ENCODE assay signal across 25 cellular contexts in the genomic region with DNA sequence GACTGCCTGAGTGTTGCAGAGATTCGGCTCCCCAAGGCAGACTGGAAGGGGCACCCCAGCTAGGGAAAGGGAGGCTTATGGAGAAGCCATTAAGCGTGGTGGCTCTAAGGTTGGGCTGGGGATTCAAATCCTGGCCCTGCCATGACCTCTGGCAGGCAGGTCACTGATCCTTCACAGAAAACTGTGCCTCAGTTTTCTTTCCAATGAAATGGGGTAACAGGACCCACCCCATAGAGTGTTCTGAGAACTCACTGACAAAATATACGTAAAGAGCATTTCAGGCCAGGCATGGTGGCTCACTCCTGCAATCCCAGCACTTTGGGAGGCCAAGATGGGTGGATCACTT. TPM values are rescaled to one million over a fixed set of nuclear protein-coding genes. Genes with fewer than 3 reads are reported as not detected.
DNase-seq lines count a peak whose midpoint lies in the region; FAIRE-seq and TF ChIP-seq lines count a peak whose summit lies in the region.
"Had no signal": no experiment of that assay in that cellular context is flagged by ENCODE, and none has a peak within 500 bp of the region (broad histone marks: within the 10 kb centered on the region; RNA-seq: fewer than 3 reads in every experiment).

No MANE protein-coding gene starts in this region.

- no peak overlapping the region for H4K91ac ChIP-seq in H9 (ENCODE audit: insufficient read length, low read depth, low read length)
- no peak overlapping the region for H4K91ac ChIP-seq in mesenchymal stem cell (ENCODE audit: low read length)

- no peak overlapping the region for H4K5ac ChIP-seq in H9 (ENCODE audit: insufficient read length, low read depth, low read length)

- no peaks in the 10 kb centered on the region for H3K27me3 ChIP-seq in H9 (ENCODE audit: insufficient read depth, low read length)
- peaks cover 0 to 4% of the 10 kb centered on the region in 2 experiments for H3K27me3 ChIP-seq in mesenchymal stem cell (ENCODE audit: control insufficient read depth in 1 of 2, insufficient read depth in 1 of 2, low read length in 2 of 2)
- no peaks in the 10 kb centered on the region for H3K27me3 ChIP-seq in stomach
- H3K27me3 ChIP-seq in MM.1S (replicated peaks; ENCODE audit: insufficient read depth, low read length) = no peaks in the 10 kb centered on the region; the same call in 1 of the 2 replicates
- H3K27me3 ChIP-seq: heart left ventricle, SJCRH30 had no signal

- no peak overlapping the region for H3T11ph ChIP-seq in H9 (ENCODE audit: low read length)

- H2BK5ac ChIP-seq in H9 (ENCODE audit: insufficient read length, low read length) (no peak overlapping the region), mesenchymal stem cell (ENCODE audit: low read depth, low read length, poor library complexity, severe bottlenecking) (no peak overlapping the region)

- H4K20me1 ChIP-seq in H9 (ENCODE audit: control insufficient read depth, insufficient read depth, insufficient read length) = no peaks in the 10 kb centered on the region
- H4K20me1 ChIP-seq in MM.1S (ENCODE audit: insufficient read depth, low read length) = no peaks in the 10 kb centered on the region

- H3K4me3 Mint-ChIP-seq in H9 = no peak overlapping the region
- H3K4me3 Mint-ChIP-seq in endothelial cell (ENCODE audit: unreplicated experiment) = no peak overlapping the region
- H3K4me3 Mint-ChIP-seq: activated B cell treated with CpG ODN at 0.5 μM for 24 hours; activated naive CD8-positive, alpha-beta T cell treated with anti-CD3 and anti-CD28 coated beads for 36 hours; CD4-positive, alpha-beta T cell had no signal

- FAIRE-seq in H54 (lab: Jason Lieb, UNC) = no peak

- H3K4me1 Mint-ChIP-seq in H9 = peaks cover 29 to 46% of the 10 kb centered on the region in 2 experiments
- peaks cover 55% of the 10 kb centered on the region for H3K4me1 Mint-ChIP-seq in endothelial cell (ENCODE audit: unreplicated experiment)

- H3K79me1 ChIP-seq in H9 (ENCODE audit: insufficient read depth, low read depth, low read length, poor library complexity, severe bottlenecking) (no peaks in the 10 kb centered on the region), mesenchymal stem cell (replicated peaks; ENCODE audit: low read length, poor library complexity, severe bottlenecking) (no peaks in the 10 kb centered on the region)

- H3K18ac ChIP-seq in H9 (ENCODE audit: insufficient read length, low read depth, low read length) (no peak overlapping the region), mesenchymal stem cell (ENCODE audit: low read depth in 1 of 2, low read length in 2 of 2) (no peak overlapping the region)

- no peak overlapping the region for H3K23ac ChIP-seq in H9 (ENCODE audit: insufficient read length, low read depth, low read length)
- peak overlapping the region in 1 of 2 experiments; percentile 50 for H3K23ac ChIP-seq in mesenchymal stem cell (ENCODE audit: low read length in 2 of 2)

- H3K9ac ChIP-seq in H9 (ENCODE audit: extremely low read depth, insufficient read length, low read length) = no peak overlapping the region
- H3K9ac ChIP-seq in mesenchymal stem cell (ENCODE audit: low read length) = peak overlapping the region; percentile 48
- no peak overlapping the region for H3K9ac ChIP-seq in MM.1S (ENCODE audit: low read length)

- peaks cover 3% of the 10 kb centered on the region; the same call in 1 of the 2 replicates for H3K4me1 ChIP-seq in H9 (ENCODE audit: insufficient read depth, low read length)
- peaks cover 15% of the 10 kb centered on the region for H3K4me1 ChIP-seq in mesenchymal stem cell (ENCODE audit: control insufficient read depth, insufficient read depth, low read depth, low read length)
- H3K4me1 ChIP-seq in stomach = peaks cover 52 to 67% (median 61%) of the 10 kb centered on the region in 4 donors
- H3K4me1 ChIP-seq in MM.1S (ENCODE audit: low read length) = 0 out of 2 replicates have a peak, but pooled peaks cover 8% of the 10 kb centered on the region
- H3K4me1 ChIP-seq: SJCRH30 had no signal

- H3K9me3 ChIP-seq in H9 (ENCODE audit: control insufficient read depth, low read depth, low read length) (no peaks in the 10 kb centered on the region), mesenchymal stem cell (ENCODE audit: control insufficient read depth, low read length) (no peaks in the 10 kb centered on the region), stomach (no peaks in the 10 kb centered on the region), MM.1S (replicated peaks; ENCODE audit: insufficient read depth, low read length) (no peaks in the 10 kb centered on the region)
- H3K9me3 ChIP-seq: heart left ventricle, SJCRH30 had no signal

- no peaks in the 10 kb centered on the region for H3K9me2 ChIP-seq in MM.1S (replicated peaks; ENCODE audit: insufficient read depth, low read length)

- H2BK20ac ChIP-seq in H9 (ENCODE audit: low read depth, low read length, poor library complexity, severe bottlenecking) = no peak overlapping the region

- WGBS in H9 (ENCODE audit: extremely low coverage, insufficient read length, low lambda C conversion rate) = no CpG with 5 or more reads among the region's 3 CpGs
- 98% methylated on average over 3 of the region's 3 CpGs for WGBS in mesenchymal stem cell
- 49 to 66% (median 61%) methylated on average over 3 of the region's 3 CpGs for WGBS in stomach, 5 donors

- H3K27me3 Mint-ChIP-seq in H9 (ENCODE audit: low read depth) (peaks cover 14% of the 10 kb centered on the region), endothelial cell (ENCODE audit: unreplicated experiment) (peaks cover 18% of the 10 kb centered on the region)
- H3K27me3 Mint-ChIP-seq: activated B cell treated with CpG ODN at 0.5 μM for 24 hours; CD4-positive, alpha-beta T cell; T-helper 17 cell had no signal

- TF ChIP-seq EP300 in stomach (IDR thresholded peaks at IDR 0.05) = no peak

- H3K36me3 ChIP-seq in mesenchymal stem cell (ENCODE audit: control insufficient read depth in 1 of 2, insufficient read depth in 2 of 2, low read depth in 1 of 2, low read length in 2 of 2) = peaks cover 8 to 28% of the 10 kb centered on the region in 2 experiments
- peaks cover 3 to 14% (median 10%) of the 10 kb centered on the region in 4 donors for H3K36me3 ChIP-seq in stomach
- H3K36me3 ChIP-seq in MM.1S (replicated peaks; ENCODE audit: insufficient read depth, low read length) = no peaks in the 10 kb centered on the region
- H3K36me3 ChIP-seq: cardiac muscle cell, SJCRH30 had no signal

- TF ChIP-seq CTCF in H9 (conservative IDR thresholded peaks at IDR 0.05) (no peak), endothelial cell (IDR thresholded peaks at IDR 0.05; ENCODE audit: unreplicated experiment) (no peak), stomach (IDR thresholded peaks at IDR 0.05) (no peak), MM.1S (IDR thresholded peaks at IDR 0.05; ENCODE audit: low read length) (no peak)

- H3K79me2 ChIP-seq in H9 (ENCODE audit: insufficient read depth, low read length) (no peaks in the 10 kb centered on the region), MM.1S (ENCODE audit: low read length) (no peaks in the 10 kb centered on the region)

- H2BK12ac ChIP-seq in H9 (ENCODE audit: insufficient read length, low read depth, low read length) = no peak overlapping the region
- no peak overlapping the region for H2BK12ac ChIP-seq in mesenchymal stem cell (ENCODE audit: low read length in 2 of 2)

- H3K4ac ChIP-seq in H9 (ENCODE audit: low read depth, low read length) (no peak overlapping the region), mesenchymal stem cell (ENCODE audit: low read depth in 1 of 2, low read length in 2 of 2) (no peak overlapping the region)

- H3K27ac Mint-ChIP-seq in H9 = no peak overlapping the region
- H3K27ac Mint-ChIP-seq in endothelial cell (ENCODE audit: unreplicated experiment) = peak overlapping the region; percentile 90
- H3K27ac Mint-ChIP-seq: activated B cell treated with CpG ODN at 0.5 μM for 24 hours; activated naive CD8-positive, alpha-beta T cell treated with anti-CD3 and anti-CD28 coated beads for 36 hours; CD4-positive, alpha-beta T cell; T-helper 17 cell had no signal

- peaks cover 0 to 8% (median 0%) of the 10 kb centered on the region in 3 experiments; a peak in 1 of 7 replicates for H3K36me3 Mint-ChIP-seq in H9 (ENCODE audit: insufficient read depth in 1 of 3, low read depth in 3 of 3)
- peaks cover 16% of the 10 kb centered on the region for H3K36me3 Mint-ChIP-seq in endothelial cell (ENCODE audit: low read depth, unreplicated experiment)
- H3K36me3 Mint-ChIP-seq: activated naive CD8-positive, alpha-beta T cell treated with anti-CD3 and anti-CD28 coated beads for 36 hours had no signal

- H3K9me3 Mint-ChIP-seq in H9 (no peaks in the 10 kb centered on the region), endothelial cell (ENCODE audit: unreplicated experiment) (no peaks in the 10 kb centered on the region)
- H3K9me3 Mint-ChIP-seq: activated B cell treated with CpG ODN at 0.5 μM for 24 hours; activated naive CD8-positive, alpha-beta T cell treated with anti-CD3 and anti-CD28 coated beads for 36 hours; CD4-positive, alpha-beta T cell had no signal

- intact Hi-C loops in stomach (cut with DNase I; ENCODE audit: low total_unique reads) = loop anchor here (10.0 kb wide), 1 partner anchor 171 kb away; a partner anchor contains a TSS

- H3K14ac ChIP-seq in H9 (ENCODE audit: insufficient read depth, low read length) (peak overlapping the region; percentile 4; the same call in 1 of the 2 replicates), mesenchymal stem cell (ENCODE audit: low read length in 2 of 2) (no peak overlapping the region)

- TF ChIP-seq POLR2A in stomach (IDR thresholded peaks at IDR 0.05) = no peak
- TF ChIP-seq POLR2A in H54 (IDR thresholded peaks at IDR 0.05; ENCODE audit: low read depth, low read length) = no peak

- H2BK120ac ChIP-seq in H9 (ENCODE audit: low read depth, low read length, poor library complexity, severe bottlenecking) = no peak overlapping the region
- H2BK120ac ChIP-seq in mesenchymal stem cell (ENCODE audit: low read depth, low read length) = no peak overlapping the region

- DNase-seq in H9 = no peak
- DNase-seq in endothelial cell (ENCODE audit: low spot score) = no peak
- no peak for DNase-seq in mesenchymal stem cell
- DNase-seq in stomach = no peak
- DNase-seq in AML-193 (lab: John Stamatoyannopoulos, UW) = no peak
- no peak for DNase-seq in hepatic stellate cell (ENCODE audit: low spot score)
- DNase-seq in H54 (ENCODE audit: insufficient read length, low spot score) = no peak
- DNase-seq in MM.1S = no peak
- DNase-seq: activated B cell treated with CpG ODN at 0.5 μM for 24 hours; activated T-cell treated with anti-CD3 and anti-CD28 coated beads, Interleukin-2, amount 50 U/mL, for 48 hours; CD4-positive, alpha-beta T cell; effector CD4-positive, alpha-beta T cell; heart left ventricle; Karpas-422; NCI-H2107; NCI-H524 treated with DMSO at 0.1 percent for 48 hours; SJCRH30; stimulated activated CD4-positive, alpha-beta T cell treated with anti-CD3 and anti-CD28 coated beads, Interleukin-4, amount 100 ng/mL, for 24 hours; T-helper 17 cell had no signal

- no peak overlapping the region for H2AK5ac ChIP-seq in H9 (ENCODE audit: insufficient read length, low read length)
- no peak overlapping the region for H2AK5ac ChIP-seq in mesenchymal stem cell (ENCODE audit: low read length, severe bottlenecking)

- no peak overlapping the region for H3K56ac ChIP-seq in H9 (ENCODE audit: insufficient read length, low read depth, low read length)

- H2BK15ac ChIP-seq in H9 (ENCODE audit: low read depth, low read length) (no peak overlapping the region), mesenchymal stem cell (ENCODE audit: low read depth, poor library complexity, severe bottlenecking) (no peak overlapping the region)

- H2AFZ ChIP-seq in H9 (ENCODE audit: low read length) = no peak overlapping the region
- H2AFZ ChIP-seq in mesenchymal stem cell (ENCODE audit: low read depth, low read length) = no peak overlapping the region
- H2AFZ ChIP-seq in MM.1S (ENCODE audit: low read length) = no peak overlapping the region

- H3K4me3 ChIP-seq in mesenchymal stem cell (ENCODE audit: insufficient read depth in 1 of 2, low read depth in 1 of 2, low read length in 2 of 2) (no peak overlapping the region), stomach (no peak overlapping the region), MM.1S (ENCODE audit: low read length) (no peak overlapping the region)
- H3K4me3 ChIP-seq: cardiac muscle cell, SJCRH30, skin epidermis had no signal

- peaks cover 4% of the 10 kb centered on the region for H3K23me2 ChIP-seq in H9 (ENCODE audit: insufficient read length, low read depth, low read length, poor library complexity, severe bottlenecking)

- H4K8ac ChIP-seq in H9 (replicated peaks; ENCODE audit: insufficient read length, low read depth, low read length) (no peak overlapping the region), mesenchymal stem cell (ENCODE audit: low read length) (no peak overlapping the region)

- no peaks in the 10 kb centered on the region for H3F3A ChIP-seq in MM.1S (ENCODE audit: insufficient read depth, low read length)

- H3K27ac ChIP-seq in H9 (ENCODE audit: insufficient read length, low read depth, low read length) (no peak overlapping the region), mesenchymal stem cell (ENCODE audit: low read length, poor library complexity, severe bottlenecking) (no peak overlapping the region), stomach (peak overlapping the region; percentile 76 to 88 (median 78)), MM.1S (ENCODE audit: low read length) (no peak overlapping the region)
- H3K27ac ChIP-seq: SJCRH30 had no signal

- H3K4me2 ChIP-seq in H9 (ENCODE audit: insufficient read depth, insufficient read length, low read length) (no peak overlapping the region), mesenchymal stem cell (ENCODE audit: low read length, poor library complexity, severe bottlenecking) (no peak overlapping the region), MM.1S (ENCODE audit: low read depth, low read length) (no peak overlapping the region)

RNA-seq across cellular contexts. Expression of a gene that starts 34.6 kb away (rescaled TPM):
- not detected in 2 replicates for total RNA-seq in H9 (2021)
- 1.6 TPM for total RNA-seq in endothelial cell (ENCODE audit: unreplicated experiment)
- not detected for polyA plus RNA-seq in mesenchymal stem cell (2013, experiment 1 of 2)
- not detected for polyA plus RNA-seq in mesenchymal stem cell (2013, experiment 2 of 2)
- total RNA-seq in stomach = 10 to 100 TPM in 1 of 5 donors, 1 to 10 TPM in 1, under 1 TPM in 1, not detected in 2; 0.43 to 10.4 (median 5.1) TPM
- 1 to 10 TPM in 2 of 3 donors, under 1 TPM in 1; 0.44 to 4.4 (median 1.8) TPM for polyA plus RNA-seq in stomach
- total RNA-seq: activated naive CD8-positive, alpha-beta T cell treated with anti-CD3 and anti-CD28 coated beads for 36 hours; myocyte; osteocyte; SJCRH30 had no signal
- polyA plus RNA-seq: AG04450 had no signal

Comparison
In these comparisons a context has a peak if more than half of its experiments do, and no peak if none do; other contexts are left out.
1. H3K27ac ChIP-seq: peak in stomach (5 of 5); none in H9 (single experiment), mesenchymal stem cell (single experiment) and MM.1S (single experiment).